In genomic region chr18:10006261-10006903, GRCh38 we compare ENCODE assay signal across 8 cellular contexts.
DNase-seq lines count a peak whose midpoint lies in the region; ATAC-seq, FAIRE-seq and TF ChIP-seq lines count a peak whose summit lies in the region.

No MANE protein-coding gene starts in this region.

- TF ChIP-seq CTCF in HFFc6 (IDR thresholded peaks at IDR 0.05) (peak; percentile 48; the same call in 1 of the 2 replicates), kidney (IDR thresholded peaks at IDR 0.05; ENCODE audit: borderline replicate concordance, extremely low read depth, insufficient read depth) (no peak)

- no peak overlapping the region for H3K4me3 ChIP-seq in kidney (ENCODE audit: low read length in 2 of 2)

- no peak overlapping the region for H3K27ac ChIP-seq in kidney (ENCODE audit: low read depth in 2 of 2, low read length in 2 of 2)

- FAIRE-seq in kidney (lab: Jason Lieb, UNC), result no peak

- H3K9me3 Mint-ChIP-seq in HFFc6, result no peaks in the 10 kb centered on the region

- H3K4me3 Mint-ChIP-seq in HFFc6, result no peak overlapping the region

- peaks cover 14% of the 10 kb centered on the region for H3K27me3 Mint-ChIP-seq in HFFc6 (ENCODE audit: insufficient read depth)

- H3K4me1 ChIP-seq in kidney (ENCODE audit: control insufficient read depth in 1 of 2, insufficient read depth in 1 of 2, low read depth in 1 of 2, low read length in 2 of 2), result no peaks in the 10 kb centered on the region

- intact Hi-C loops in kidney (cut with DNase I), result loop anchor here (10.0 kb wide), 1 partner anchor 508 kb away; no protein-coding TSS in a partner anchor

- peak; percentile 19 for DNase-seq in A172 (ENCODE audit: low spot score)
- DNase-seq in HFFc6, result peak; percentile 36
- DNase-seq in SHP77 (lab: John Stamatoyannopoulos, UW), result peak; percentile 6 to 18
- peak; percentile 70 for DNase-seq in globus pallidus (ENCODE audit: low spot score)
- no peak for DNase-seq in kidney

- H3K27ac Mint-ChIP-seq in HFFc6, result no peak overlapping the region; the same call in 1 of the 2 replicates

- peaks cover 26% of the 10 kb centered on the region for H3K4me1 Mint-ChIP-seq in HFFc6 (ENCODE audit: low read depth)

- H3K9me3 ChIP-seq in kidney (ENCODE audit: control insufficient read depth in 1 of 2, low read length in 2 of 2), result no peaks in the 10 kb centered on the region

- no peak for ATAC-seq in activated CD4-positive, CD25-positive, alpha-beta regulatory T cell treated with anti-CD3 and anti-CD28 coated beads, Interleukin-2, amount 50 U/mL, for 24 hours
- ATAC-seq in GM18868 (IDR thresholded peaks at IDR 0.05; ENCODE audit: unreplicated experiment) (no peak), GM19023 (IDR thresholded peaks at IDR 0.05; ENCODE audit: unreplicated experiment) (no peak)

- no peaks in the 10 kb centered on the region for H3K36me3 ChIP-seq in kidney (ENCODE audit: control insufficient read depth in 1 of 2, insufficient read depth in 2 of 2, low read length in 2 of 2)

- no peak overlapping the region for H3K9ac ChIP-seq in kidney (ENCODE audit: low read length in 2 of 2)

- no peaks in the 10 kb centered on the region for H3K36me3 Mint-ChIP-seq in HFFc6 (ENCODE audit: low read depth)
